Comparison of ENCODE assay signal across 14 cellular contexts in the genomic region with DNA sequence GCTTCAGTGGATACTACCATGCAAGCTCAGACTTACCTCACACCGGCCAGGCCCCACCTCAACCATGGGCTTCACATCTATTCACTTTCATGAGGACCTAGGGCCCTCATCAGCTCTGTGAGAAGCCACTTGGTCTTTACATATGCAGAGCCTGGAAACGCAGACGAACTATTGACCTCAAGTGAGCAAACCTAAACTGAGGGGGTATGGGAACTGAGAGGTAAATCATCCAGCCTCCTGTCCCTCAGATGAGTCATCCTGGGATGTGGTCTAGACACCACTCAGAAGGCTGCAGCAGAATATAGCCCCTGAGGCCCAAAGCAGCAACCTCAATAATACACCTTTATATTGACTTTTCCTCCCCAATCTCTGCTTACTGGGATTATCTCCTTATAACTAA.
A peak's percentile ranks its signal among the peaks of the same experiment; 100 is the strongest.
DNase-seq lines count a peak whose midpoint lies in the region; ATAC-seq, FAIRE-seq and TF ChIP-seq lines count a peak whose summit lies in the region.
"Had no signal": no experiment of that assay in that cellular context is flagged by ENCODE, and none has a peak within 500 bp of the region (broad histone marks: within the 10 kb centered on the region; RNA-seq: fewer than 3 reads in every experiment).

No MANE protein-coding gene starts in this region.

- H3K4me2 ChIP-seq in mammary epithelial cell (ENCODE audit: insufficient read depth, low read depth, low read length) (no peak overlapping the region), Karpas-422 (ENCODE audit: low read depth, low read length, poor library complexity, severe bottlenecking) (no peak overlapping the region)

- H2AFZ ChIP-seq in mammary epithelial cell (ENCODE audit: low read depth, low read length) = no peak overlapping the region
- no peak overlapping the region for H2AFZ ChIP-seq in Karpas-422 (ENCODE audit: low read length)

- ATAC-seq in GM19452 (IDR thresholded peaks at IDR 0.05; ENCODE audit: unreplicated experiment) = peak; percentile 64
- ATAC-seq: body of pancreas, Panc1, psoas muscle had no signal

- intact Hi-C loops in mammary epithelial cell (cut with micrococcal nuclease) = no loop called here

- no TSS peak for BruUV-seq in mammary epithelial cell (replicated peaks; lab: Mats Ljungman, UMichigan)

- H3K9me3 Mint-ChIP-seq in immature natural killer cell = peaks cover 0 to 11% (median 2%) of the 10 kb centered on the region in 6 donors

- in situ Hi-C loops in mammary epithelial cell (cut with MboI; ENCODE audit: low sequenced_read_pairs in 2 of 2) = loop anchor here in 1 of 2 donors (25.0 kb wide), 1 partner anchor 105 kb away; no protein-coding TSS in a partner anchor

- no peak for FAIRE-seq in RCC 7860 (lab: Jason Lieb, UNC)

- WGBS in mammary epithelial cell (ENCODE audit: low coverage, missing lambda C conversion rate) = 46% methylated on average over 3 of the region's 3 CpGs

- no peaks in the 10 kb centered on the region for H3K36me3 Mint-ChIP-seq in immature natural killer cell

- H3K27me3 ChIP-seq in mammary epithelial cell (ENCODE audit: insufficient read depth, low read length) = no peaks in the 10 kb centered on the region
- no peaks in the 10 kb centered on the region for H3K27me3 ChIP-seq in Karpas-422 (ENCODE audit: low read length)
- H3K27me3 ChIP-seq: body of pancreas had no signal

- no peak overlapping the region for H3K27ac ChIP-seq in mammary epithelial cell (ENCODE audit: insufficient read depth, low read depth, low read length)
- no peak overlapping the region for H3K27ac ChIP-seq in Karpas-422 (ENCODE audit: low read length)
- H3K27ac ChIP-seq: body of pancreas, psoas muscle had no signal

- H3K4me1 ChIP-seq in mammary epithelial cell (ENCODE audit: insufficient read depth, low read length) (no peaks in the 10 kb centered on the region), Karpas-422 (ENCODE audit: low read length) (no peaks in the 10 kb centered on the region)
- H3K4me1 ChIP-seq: psoas muscle had no signal

- CTCF ChIA-PET in mammary epithelial cell (lab: Charles Lee; ENCODE audit: low non-redundant PET) = no interaction called here

- peak; percentile 25 for DNase-seq in EH (ENCODE audit: low read depth)
- DNase-seq in M059J (ENCODE audit: low read depth) = peak; percentile 11
- peak; percentile 54 for DNase-seq in mammary epithelial cell
- DNase-seq in immature natural killer cell = no peak
- no peak for DNase-seq in RCC 7860 (ENCODE audit: low spot score)
- DNase-seq in NCI-H774 (lab: John Stamatoyannopoulos, UW) = no peak
- no peak for DNase-seq in Karpas-422
- DNase-seq: activated CD4-positive, alpha-beta T cell treated with anti-CD3 and anti-CD28 coated beads, Interleukin-2, amount 50 U/mL, for 4 hours; body of pancreas; COR-L47; psoas muscle; stimulated activated CD4-positive, alpha-beta T cell treated with anti-CD3 and anti-CD28 coated beads, Interleukin-2, amount 100 ng/mL, for 24 hours had no signal

- H3K36me3 ChIP-seq in mammary epithelial cell (ENCODE audit: insufficient read depth, low read length) = no peaks in the 10 kb centered on the region
- H3K36me3 ChIP-seq in Karpas-422 (ENCODE audit: insufficient read depth, low read length) = no peaks in the 10 kb centered on the region

- no peak overlapping the region for H3K27ac Mint-ChIP-seq in immature natural killer cell

- H3K9ac ChIP-seq in mammary epithelial cell (ENCODE audit: insufficient read depth, low read length) = no peak overlapping the region
- no peak overlapping the region for H3K9ac ChIP-seq in Karpas-422 (ENCODE audit: low read length)

- peaks cover 0 to 6% (median 2%) of the 10 kb centered on the region in 3 donors for H3K27me3 Mint-ChIP-seq in immature natural killer cell (ENCODE audit: low read depth in 3 of 3)

- H3K4me3 ChIP-seq in mammary epithelial cell (replicated peaks in 1 of 3; ENCODE audit: insufficient read depth in 1 of 3, low read depth in 2 of 3, low read length in 3 of 3) = no peak overlapping the region
- no peak overlapping the region for H3K4me3 ChIP-seq in Karpas-422 (ENCODE audit: low read length)
- H3K4me3 ChIP-seq: body of pancreas, psoas muscle had no signal

- no peaks in the 10 kb centered on the region for H3K4me1 Mint-ChIP-seq in immature natural killer cell

- H3K9me3 ChIP-seq in mammary epithelial cell (replicated peaks; ENCODE audit: insufficient read depth, low read length) (no peaks in the 10 kb centered on the region), Karpas-422 (ENCODE audit: low read length) (no peaks in the 10 kb centered on the region)
- H3K9me3 ChIP-seq: body of pancreas, psoas muscle had no signal

- H3K4me3 Mint-ChIP-seq in immature natural killer cell = no peak overlapping the region

- H3K9me2 ChIP-seq in Karpas-422 (replicated peaks; ENCODE audit: insufficient read depth, low read length) = no peaks in the 10 kb centered on the region

- H3K79me2 ChIP-seq in mammary epithelial cell (ENCODE audit: insufficient read depth, low read length) (no peaks in the 10 kb centered on the region), Karpas-422 (ENCODE audit: low read length) (no peaks in the 10 kb centered on the region)

- dilution Hi-C loops in mammary epithelial cell (cut with HindIII; ENCODE audit: low sequenced_read_pairs) = no loop called here

- no peaks in the 10 kb centered on the region for H4K20me1 ChIP-seq in mammary epithelial cell (ENCODE audit: insufficient read depth, low read length)
- no peaks in the 10 kb centered on the region for H4K20me1 ChIP-seq in Karpas-422 (ENCODE audit: insufficient read depth, low read depth, low read length)

- TF ChIP-seq CTCF in mammary epithelial cell (conservative IDR thresholded peaks at IDR 0.05 in 1 of 2, IDR thresholded peaks at IDR 0.05 in 1 of 2; ENCODE audit: extremely low read depth in 1 of 2, insufficient read depth in 1 of 2, low read depth in 1 of 2, low read length in 2 of 2) = no peak

Comparison
In these comparisons a context has a peak if more than half of its experiments do, and no peak if none do; other contexts are left out.
1. DNase-seq: peak in EH (single experiment), M059J (single experiment) and mammary epithelial cell (single experiment); none in immature natural killer cell (0 of 3), RCC 7860 (single experiment), NCI-H774 (single experiment) and Karpas-422 (single experiment).